In genomic region chr6:83215131-83216047, GRCh38 we compare ENCODE assay signal across 9 cellular contexts. TPM values are rescaled to one million over a fixed set of nuclear protein-coding genes. Genes with fewer than 3 reads are reported as not detected.
DNase-seq lines count a peak whose midpoint lies in the region; TF ChIP-seq lines count a peak whose summit lies in the region.
"Had no signal": no experiment of that assay in that cellular context is flagged by ENCODE, and none has a peak within 500 bp of the region (broad histone marks: within the 10 kb centered on the region; RNA-seq: fewer than 3 reads in every experiment).

No MANE protein-coding gene starts in this region.

- no peaks in the 10 kb centered on the region for H3K27me3 ChIP-seq in HAP-1 (ENCODE audit: low read depth)

- H3K9me3 ChIP-seq in HAP-1: no peaks in the 10 kb centered on the region
- H3K9me3 ChIP-seq: neutrophil had no signal

- DNase-seq in GM12865 (ENCODE audit: low read depth) (peak; percentile 80), HAP-1 (ENCODE audit: low spot score in 2 of 2) (peak; percentile 73 to 77), LoVo (ENCODE audit: low spot score) (peak; percentile 37), RPMI7951 (ENCODE audit: low read depth) (peak; percentile 73), glomerular visceral epithelial cell (ENCODE audit: extremely low spot score) (peak; percentile 73), posterior cingulate gyrus (peak in 8 of 10 donors; percentile 31 to 90 (median 66)), mesenteric fat pad (ENCODE audit: low spot score) (no peak)
- peak; percentile 80 for DNase-seq in activated effector memory CD4-positive, alpha-beta T cell treated with anti-CD3 and anti-CD28 coated beads, Interleukin-2, amount 50 U/mL, for 16 hours

- peaks cover 4% of the 10 kb centered on the region; the same call in 1 of the 2 replicates for H3K36me3 ChIP-seq in HAP-1 (replicated peaks)
- H3K36me3 ChIP-seq: neutrophil had no signal

- TF ChIP-seq CTCF in GM12865 (IDR thresholded peaks at IDR 0.05; ENCODE audit: insufficient read depth, low read depth, low read length, missing control alignments): peak; percentile 78

- intact Hi-C loops in posterior cingulate gyrus (cut with DNase I): loop anchor here (1.0 kb wide), 1 partner anchor 148 kb away; the partner anchor contains the start of gene DOP1A

- no peaks in the 10 kb centered on the region for H3K4me1 ChIP-seq in HAP-1

- no peak overlapping the region for H3K4me3 ChIP-seq in GM12865 (ENCODE audit: low read depth, low read length)
- H3K4me3 ChIP-seq in HAP-1: no peak overlapping the region

- in situ Hi-C loops in HAP-1 (cut with MboI; ENCODE audit: low sequenced_read_pairs): no loop called here

RNA-seq across cellular contexts. Expression of gene RWDD2A, which starts 22.2 kb away (rescaled TPM):
- total RNA-seq in RPMI7951 (2014; rRNA removed; shearing (Covaris generic)): 2.9 and 3.0 TPM in 2 replicates
- 5.7 TPM for total RNA-seq in mesenteric fat pad

RNA-seq across cellular contexts. Expression of gene PGM3, which starts 22.3 kb away (rescaled TPM):
- total RNA-seq in RPMI7951 (2014; rRNA removed; shearing (Covaris generic)): 66.7 and 85.9 TPM in 2 replicates
- total RNA-seq in mesenteric fat pad: 146 TPM
